In the genomic region with DNA sequence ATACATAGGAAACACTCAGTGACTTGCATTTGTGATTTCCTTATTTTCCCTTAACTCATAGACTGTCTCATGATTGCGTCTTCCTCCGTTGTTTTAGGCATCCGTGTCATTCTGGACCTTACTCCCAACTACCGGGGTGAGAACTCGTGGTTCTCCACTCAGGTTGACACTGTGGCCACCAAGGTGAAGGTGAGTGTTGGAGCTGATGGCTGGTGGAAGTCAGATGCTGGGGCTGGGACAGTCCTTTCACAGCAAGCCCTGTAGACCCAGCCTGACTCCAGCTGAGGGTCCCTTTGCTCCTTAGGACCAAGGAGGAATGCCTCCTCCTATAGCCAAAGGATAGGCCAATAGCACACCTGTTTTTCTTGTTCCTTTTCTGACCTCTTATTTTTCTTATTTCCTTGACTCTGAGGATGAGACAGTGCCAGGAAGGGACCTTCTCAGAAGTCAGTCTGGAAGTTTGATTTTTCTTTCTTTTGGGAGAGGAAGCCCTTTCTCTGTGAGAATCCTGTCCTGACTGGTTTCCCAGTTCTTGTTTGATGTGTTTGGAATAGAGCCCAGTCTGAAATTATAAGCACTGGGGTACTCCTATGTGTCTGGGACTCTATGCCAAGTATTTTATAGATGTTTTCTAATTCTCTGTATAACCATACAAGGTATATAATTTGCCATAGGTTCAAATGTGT, we compare ENCODE assay signal across 8 cellular contexts. TPM values are rescaled to one million over a fixed set of nuclear protein-coding genes. Genes with fewer than 3 reads are reported as not detected.
DNase-seq lines count a peak whose midpoint lies in the region; ATAC-seq and FAIRE-seq lines count a peak whose summit lies in the region.

No MANE protein-coding gene starts in this region.

- H3K27me3 Mint-ChIP-seq in activated CD4-positive, alpha-beta memory T cell treated with anti-CD3 and anti-CD28 coated beads for 36 hours, result no peaks in the 10 kb centered on the region

- POLR2A ChIA-PET in activated CD4-positive, alpha-beta memory T cell treated with anti-CD3 and anti-CD28 coated beads for 36 hours (lab: Charles Lee), result interaction anchor here (0.7 to 9.1 kb wide), 6 partner anchors 29 to 1364 kb away, joined by 3 to 234 read pairs (median 16); a partner anchor contains a TSS

- 54% methylated on average over 5 of the region's 5 CpGs for WGBS in right cardiac atrium
- WGBS in small intestine, 3 donors, result 26 to 47% (median 33%) methylated on average over 5 of the region's 5 CpGs

- no peak for FAIRE-seq in small intestine (lab: Jason Lieb, UNC)

- peaks cover 48% of the 10 kb centered on the region for H3K4me1 Mint-ChIP-seq in activated CD4-positive, alpha-beta memory T cell treated with anti-CD3 and anti-CD28 coated beads for 36 hours (ENCODE audit: low read depth)

- no peaks in the 10 kb centered on the region for H3K9me3 Mint-ChIP-seq in activated CD4-positive, alpha-beta memory T cell treated with anti-CD3 and anti-CD28 coated beads for 36 hours

- H3K9me3 ChIP-seq in HAP-1 (no peaks in the 10 kb centered on the region), right cardiac atrium (ENCODE audit: control insufficient read depth, low read length) (no peaks in the 10 kb centered on the region), small intestine (ENCODE audit: control insufficient read depth, low read depth) (no peaks in the 10 kb centered on the region)

- H3K36me3 Mint-ChIP-seq in activated CD4-positive, alpha-beta memory T cell treated with anti-CD3 and anti-CD28 coated beads for 36 hours, result peaks cover 71% of the 10 kb centered on the region

- CTCF ChIA-PET in activated CD4-positive, alpha-beta memory T cell treated with anti-CD3 and anti-CD28 coated beads for 36 hours (lab: Charles Lee), result interaction anchor here (0.8 to 4.1 kb wide), 5 partner anchors 12 to 458 kb away, joined by 3 to 31 read pairs (median 4); no protein-coding TSS in a partner anchor

- peak overlapping the region; percentile 100 for H3K27ac Mint-ChIP-seq in activated CD4-positive, alpha-beta memory T cell treated with anti-CD3 and anti-CD28 coated beads for 36 hours

- H3K4me1 ChIP-seq in HAP-1 (peaks cover 30% of the 10 kb centered on the region), right cardiac atrium (ENCODE audit: control insufficient read depth, insufficient read depth, low read length) (peaks cover 11% of the 10 kb centered on the region), small intestine (ENCODE audit: control insufficient read depth in 2 of 2, insufficient read depth in 1 of 2, low read depth in 1 of 2, low read length in 1 of 2) (peaks cover 0 to 14% of the 10 kb centered on the region in 2 donors)

- H3K27me3 ChIP-seq in HAP-1 (ENCODE audit: low read depth) (no peaks in the 10 kb centered on the region), right cardiac atrium (ENCODE audit: control insufficient read depth, insufficient read depth) (no peaks in the 10 kb centered on the region), small intestine (ENCODE audit: control insufficient read depth in 2 of 2, insufficient read depth in 2 of 2, low read length in 2 of 2) (no peaks in the 10 kb centered on the region), H7 (ENCODE audit: control insufficient read depth, insufficient read depth, low read length) (no peaks in the 10 kb centered on the region)

- in situ Hi-C loops in HAP-1 (cut with MboI; ENCODE audit: low sequenced_read_pairs), result no loop called here

- ATAC-seq in right cardiac atrium, result no peak
- ATAC-seq in GM18858 (IDR thresholded peaks at IDR 0.05; ENCODE audit: unreplicated experiment), result no peak

- intact Hi-C loops in activated CD4-positive, alpha-beta memory T cell treated with anti-CD3 and anti-CD28 coated beads for 36 hours (cut with micrococcal nuclease), result no loop called here
- intact Hi-C loops in right cardiac atrium (cut with DNase I), result no loop called here

- H3K4me3 ChIP-seq in HAP-1 (peak overlapping the region; percentile 95), right cardiac atrium (ENCODE audit: low read length) (peak overlapping the region; percentile 69), small intestine (ENCODE audit: low read depth in 1 of 2, low read length in 2 of 2) (peak overlapping the region; percentile 17 to 65), H7 (ENCODE audit: insufficient read depth, low read depth, low read length) (no peak overlapping the region; the same call in 1 of the 2 replicates)

- peaks cover 85% of the 10 kb centered on the region for H3K36me3 ChIP-seq in HAP-1 (replicated peaks)
- H3K36me3 ChIP-seq in small intestine (ENCODE audit: control insufficient read depth in 2 of 2, insufficient read depth in 2 of 2, low read length in 2 of 2), result peaks cover 32 to 33% of the 10 kb centered on the region in 2 donors
- peaks cover 56% of the 10 kb centered on the region for H3K36me3 ChIP-seq in H7 (replicated peaks; ENCODE audit: control insufficient read depth, insufficient read depth, low read length)

- peak overlapping the region; percentile 99 for H3K4me3 Mint-ChIP-seq in activated CD4-positive, alpha-beta memory T cell treated with anti-CD3 and anti-CD28 coated beads for 36 hours

- DNase-seq in HAP-1 (ENCODE audit: low spot score in 2 of 2) (no peak), right cardiac atrium (no peak), small intestine (peak; percentile 43), COLO668 (lab: John Stamatoyannopoulos, UW; ENCODE audit: unreplicated experiment) (no peak), NCI-H345 (lab: John Stamatoyannopoulos, UW) (no peak), H7 (no peak)
- DNase-seq in activated CD4-positive, alpha-beta memory T cell treated with anti-CD3 and anti-CD28 coated beads for 36 hours, result peak; percentile 17

- H3K27ac ChIP-seq in right cardiac atrium (ENCODE audit: low read length), result no peak overlapping the region
- peak overlapping the region; percentile 2 to 74 for H3K27ac ChIP-seq in small intestine (ENCODE audit: low read depth in 1 of 2, low read length in 1 of 2)

RNA-seq across cellular contexts. Expression of a gene that starts 2.3 kb away (rescaled TPM):
- total RNA-seq in activated CD4-positive, alpha-beta memory T cell treated with anti-CD3 and anti-CD28 coated beads for 36 hours, result 100 to 1,000 TPM; 309 to 314 TPM
- total RNA-seq in right cardiac atrium, result 10 to 100 TPM; 40.2 to 64.1 (median 40.5) TPM
- polyA plus RNA-seq in right cardiac atrium, result 28.1 TPM
- polyA plus RNA-seq in small intestine, result 100 to 1,000 TPM; 124 to 200 (median 176) TPM
- total RNA-seq in H7 (2014; rRNA removed; shearing (Covaris generic)), result 271 and 340 TPM in 2 replicates

RNA-seq across cellular contexts. Expression of a gene that starts 38.2 kb away (rescaled TPM):
- total RNA-seq in activated CD4-positive, alpha-beta memory T cell treated with anti-CD3 and anti-CD28 coated beads for 36 hours, result not detected
- total RNA-seq in right cardiac atrium, result under 1 TPM in 2 of 4 donors, not detected in 2; 0.09 to 0.24 TPM
- polyA plus RNA-seq in right cardiac atrium (0.07 TPM), small intestine (1 to 10 TPM in 1 of 3 donors, not detected in 2; 1.1 TPM)
- total RNA-seq in H7 (2014; rRNA removed; shearing (Covaris generic)), result not detected in 2 replicates

RNA-seq across cellular contexts. Expression of a gene that starts 43.6 kb away (rescaled TPM):
- total RNA-seq in activated CD4-positive, alpha-beta memory T cell treated with anti-CD3 and anti-CD28 coated beads for 36 hours, result 10 to 100 TPM; 72.6 to 73.0 TPM
- total RNA-seq in right cardiac atrium, result 10 to 100 TPM; 24.8 to 28.7 (median 26.6) TPM
- polyA plus RNA-seq in right cardiac atrium, result 17.9 TPM
- 10 to 100 TPM; 30.3 to 47.5 (median 34.0) TPM for polyA plus RNA-seq in small intestine
- 153 and 160 TPM in 2 replicates for total RNA-seq in H7 (2014; rRNA removed; shearing (Covaris generic))

RNA-seq across cellular contexts. Expression of a gene that starts 50.3 kb away (rescaled TPM):
- total RNA-seq in activated CD4-positive, alpha-beta memory T cell treated with anti-CD3 and anti-CD28 coated beads for 36 hours, result under 1 TPM in 1 of 2 experiments, not detected in 1; 0.53 TPM
- total RNA-seq in right cardiac atrium, result not detected
- polyA plus RNA-seq in right cardiac atrium, result not detected
- not detected for polyA plus RNA-seq in small intestine
- total RNA-seq in H7 (2014; rRNA removed; shearing (Covaris generic)), result not detected in 2 replicates

RNA-seq across cellular contexts. Expression of a gene that starts 51.1 kb away (rescaled TPM):
- 10 to 100 TPM; 24.6 to 29.2 TPM for total RNA-seq in activated CD4-positive, alpha-beta memory T cell treated with anti-CD3 and anti-CD28 coated beads for 36 hours
- total RNA-seq in right cardiac atrium, result 10 to 100 TPM; 20.1 to 27.8 (median 21.8) TPM
- polyA plus RNA-seq in right cardiac atrium (14.4 TPM), small intestine (10 to 100 TPM; 22.6 to 38.6 (median 24.8) TPM)
- total RNA-seq in H7 (2014; rRNA removed; shearing (Covaris generic)), result 24.0 and 29.0 TPM in 2 replicates

Comparison
In these comparisons a context has a peak if more than half of its experiments do, and no peak if none do; other contexts are left out.
1. DNase-seq: peak in activated CD4-positive, alpha-beta memory T cell treated with anti-CD3 and anti-CD28 coated beads for 36 hours (single experiment) and small intestine (single experiment); none in HAP-1 (0 of 2), right cardiac atrium (0 of 3), COLO668 (single experiment), NCI-H345 (single experiment) and H7 (single experiment).